In genomic region chr4:55819634-55820033, GRCh38 we compare ENCODE assay signal across 10 cellular contexts. TPM values are rescaled to one million over a fixed set of nuclear protein-coding genes. Genes with fewer than 3 reads are reported as not detected.
DNase-seq lines count a peak whose midpoint lies in the region; ATAC-seq and TF ChIP-seq lines count a peak whose summit lies in the region.
"Had no signal": no experiment of that assay in that cellular context is flagged by ENCODE, and none has a peak within 500 bp of the region (broad histone marks: within the 10 kb centered on the region; RNA-seq: fewer than 3 reads in every experiment).

Gene EXOC1L, plus strand, starts transcription at chr4:55819790. Its CDS starts 237 bp downstream, at chr4:55820027.

- H3K9me3 Mint-ChIP-seq in activated T-helper 1 cell treated with anti-CD3 and anti-CD28 coated beads, Interleukin-12 subunit alpha, Interleukin-12 subunit beta, Interleukin-2, Interleukin-4 antibody, amounts not matched to agents 30 ng/mL and 10 ng/mL and 1 ng/mL, durations not matched to agents 14 hours and 24 hours and 36 hours = no peaks in the 10 kb centered on the region

- no peak for ATAC-seq in HG03571 (IDR thresholded peaks at IDR 0.05; ENCODE audit: unreplicated experiment)
- no peak for ATAC-seq in activated CD4-positive, CD25-positive, alpha-beta regulatory T cell treated with anti-CD3 and anti-CD28 coated beads, Interleukin-2, amount 50 U/mL, for 24 hours

- peak within 1 kb of the TSS in 1 of 2 donors; percentile 14 for H3K9ac ChIP-seq in colonic mucosa (ENCODE audit: low read depth in 2 of 2, low read length in 2 of 2)
- H3K9ac ChIP-seq: KMS-11 had no signal

- no peaks in the 10 kb centered on the region for H3K27me3 ChIP-seq in H7 (ENCODE audit: control insufficient read depth, insufficient read depth, low read length)
- peaks cover 9% of the 10 kb centered on the region for H3K27me3 ChIP-seq in hepatocyte
- H3K27me3 ChIP-seq in colonic mucosa = no peaks in the 10 kb centered on the region

- peaks cover 19% of the 10 kb centered on the region for H3K27me3 Mint-ChIP-seq in activated T-helper 1 cell treated with anti-CD3 and anti-CD28 coated beads, Interleukin-12 subunit alpha, Interleukin-12 subunit beta, Interleukin-2, Interleukin-4 antibody, amounts not matched to agents 30 ng/mL and 10 ng/mL and 1 ng/mL, durations not matched to agents 14 hours and 24 hours and 36 hours (ENCODE audit: insufficient read depth)

- intact Hi-C loops in activated T-helper 1 cell treated with anti-CD3 and anti-CD28 coated beads, Interleukin-12 subunit alpha, Interleukin-12 subunit beta, Interleukin-2, Interleukin-4 antibody, amounts not matched to agents 30 ng/mL and 10 ng/mL and 1 ng/mL, durations not matched to agents 14 hours and 24 hours and 36 hours (cut with micrococcal nuclease) = no loop called here
- intact Hi-C loops in colonic mucosa (cut with DNase I) = no loop called here

- H3K4me3 Mint-ChIP-seq in activated T-helper 1 cell treated with anti-CD3 and anti-CD28 coated beads, Interleukin-12 subunit alpha, Interleukin-12 subunit beta, Interleukin-2, Interleukin-4 antibody, amounts not matched to agents 30 ng/mL and 10 ng/mL and 1 ng/mL, durations not matched to agents 14 hours and 24 hours and 36 hours = peak within 1 kb of the TSS; percentile 5

- no peaks in the 10 kb centered on the region for H3K9me2 ChIP-seq in hepatocyte (replicated peaks; ENCODE audit: insufficient read depth)

- H3K36me3 ChIP-seq in H7 (replicated peaks; ENCODE audit: control insufficient read depth, insufficient read depth, low read length) (no peaks in the 10 kb centered on the region), hepatocyte (replicated peaks; ENCODE audit: insufficient read depth, low read depth) (no peaks in the 10 kb centered on the region), colonic mucosa (no peaks in the 10 kb centered on the region)

- H3K79me2 ChIP-seq in hepatocyte = no peaks in the 10 kb centered on the region

- peak; percentile 74 for DNase-seq in H7
- no peak for DNase-seq in activated T-helper 1 cell treated with anti-CD3 and anti-CD28 coated beads, Interleukin-12 subunit alpha, Interleukin-12 subunit beta, Interleukin-2, Interleukin-4 antibody, amounts not matched to agents 30 ng/mL and 10 ng/mL and 1 ng/mL, durations not matched to agents 14 hours and 24 hours and 36 hours (ENCODE audit: low spot score)
- DNase-seq in hepatocyte (ENCODE audit: low spot score) = peak; percentile 15
- DNase-seq in stimulated activated CD8-positive, alpha-beta memory T cell treated with anti-CD3 and anti-CD28 coated beads, Interleukin-4, amount 100 ng/mL, for 48 hours = peak; percentile 27
- no peak for DNase-seq in colonic mucosa
- no peak for DNase-seq in NCI-H2107 (lab: John Stamatoyannopoulos, UW)

- no peak for TF ChIP-seq CTCF in hepatocyte (IDR thresholded peaks at IDR 0.05; ENCODE audit: poor library complexity)
- TF ChIP-seq CTCF in colonic mucosa (IDR thresholded peaks at IDR 0.05) = no peak

- WGBS in hepatocyte (ENCODE audit: low lambda C conversion rate, missing lambda C conversion rate) = 3% methylated on average over 13 of the region's 13 CpGs

- H3K9me3 ChIP-seq in hepatocyte (ENCODE audit: low read depth) (no peaks in the 10 kb centered on the region), colonic mucosa (no peaks in the 10 kb centered on the region)

- H3K4me1 ChIP-seq in hepatocyte (ENCODE audit: insufficient read depth) (no peaks in the 10 kb centered on the region), colonic mucosa (no peaks in the 10 kb centered on the region)

- H3K27ac ChIP-seq in hepatocyte (no peak within 1 kb of the TSS), colonic mucosa (no peak within 1 kb of the TSS)
- H3K27ac ChIP-seq: KMS-11 had no signal

- H3K36me3 Mint-ChIP-seq in activated T-helper 1 cell treated with anti-CD3 and anti-CD28 coated beads, Interleukin-12 subunit alpha, Interleukin-12 subunit beta, Interleukin-2, Interleukin-4 antibody, amounts not matched to agents 30 ng/mL and 10 ng/mL and 1 ng/mL, durations not matched to agents 14 hours and 24 hours and 36 hours (ENCODE audit: low read depth) = no peaks in the 10 kb centered on the region

- H2AFZ ChIP-seq in hepatocyte = peak within 1 kb of the TSS; percentile 67

- peak within 1 kb of the TSS; percentile 78 for H3K4me2 ChIP-seq in hepatocyte
- H3K4me2 ChIP-seq: KMS-11 had no signal

- H4K20me1 ChIP-seq in hepatocyte (ENCODE audit: insufficient read depth, poor library complexity, severe bottlenecking) = no peaks in the 10 kb centered on the region

- H3K4me3 ChIP-seq in H7 (ENCODE audit: insufficient read depth, low read depth, low read length) (no peak within 1 kb of the TSS), hepatocyte (no peak within 1 kb of the TSS), colonic mucosa (no peak within 1 kb of the TSS)

- H3K27ac Mint-ChIP-seq in activated T-helper 1 cell treated with anti-CD3 and anti-CD28 coated beads, Interleukin-12 subunit alpha, Interleukin-12 subunit beta, Interleukin-2, Interleukin-4 antibody, amounts not matched to agents 30 ng/mL and 10 ng/mL and 1 ng/mL, durations not matched to agents 14 hours and 24 hours and 36 hours = no peak within 1 kb of the TSS

- H3K4me1 Mint-ChIP-seq in activated T-helper 1 cell treated with anti-CD3 and anti-CD28 coated beads, Interleukin-12 subunit alpha, Interleukin-12 subunit beta, Interleukin-2, Interleukin-4 antibody, amounts not matched to agents 30 ng/mL and 10 ng/mL and 1 ng/mL, durations not matched to agents 14 hours and 24 hours and 36 hours (ENCODE audit: low read depth) = no peaks in the 10 kb centered on the region

RNA-seq across cellular contexts. Expression of gene EXOC1L, which starts in this region (rescaled TPM):
- not detected in 2 replicates for total RNA-seq in H7 (2014; rRNA removed; shearing (Covaris generic))
- total RNA-seq in activated T-helper 1 cell treated with anti-CD3 and anti-CD28 coated beads, Interleukin-12 subunit alpha, Interleukin-12 subunit beta, Interleukin-2, Interleukin-4 antibody, amounts not matched to agents 30 ng/mL and 10 ng/mL and 1 ng/mL, durations not matched to agents 14 hours and 24 hours and 36 hours = not detected in 2 replicates
- total RNA-seq in hepatocyte (not detected in 2 replicates), colonic mucosa (not detected)
- polyA plus RNA-seq in hepatocyte = not detected in 2 replicates
- total RNA-seq: dermis microvascular lymphatic vessel endothelial cell had no signal

Comparison
In these comparisons a context has a peak if more than half of its experiments do, and no peak if none do; other contexts are left out.
1. Peak in DNase-seq in H7; RNA of the gene not detected or under 1 TPM.
2. Peak in DNase-seq and H3K4me2 ChIP-seq in hepatocyte; RNA of the gene not detected or under 1 TPM.